Comparison of ENCODE assay signal across 13 cellular contexts in the genomic region with DNA sequence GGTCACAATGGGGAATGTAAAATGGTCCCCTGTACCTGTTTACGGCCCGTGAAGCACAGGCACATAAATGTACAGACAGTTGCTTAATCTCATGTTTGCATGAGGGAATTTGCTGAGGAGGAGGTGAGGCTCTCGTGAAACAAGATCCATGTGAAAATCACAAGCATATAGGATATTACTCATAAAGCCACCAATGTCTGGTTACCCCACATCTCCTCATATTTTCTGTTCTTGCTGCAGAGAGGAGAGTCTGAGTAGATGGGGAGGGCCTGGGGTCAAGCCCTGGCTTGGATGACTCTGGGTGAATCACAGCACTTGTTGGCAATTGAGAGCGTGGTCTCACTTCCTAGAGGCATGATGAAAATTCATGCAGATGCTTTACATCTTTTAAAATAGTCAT. TPM values are rescaled to one million over a fixed set of nuclear protein-coding genes. Genes with fewer than 3 reads are reported as not detected.
A peak's percentile ranks its signal among the peaks of the same experiment; 100 is the strongest.
DNase-seq lines count a peak whose midpoint lies in the region; ATAC-seq and TF ChIP-seq lines count a peak whose summit lies in the region.
"Had no signal": no experiment of that assay in that cellular context is flagged by ENCODE, and none has a peak within 500 bp of the region (broad histone marks: within the 10 kb centered on the region; RNA-seq: fewer than 3 reads in every experiment).

No MANE protein-coding gene starts in this region.

- H3K9me3 ChIP-seq in adipocyte (ENCODE audit: control insufficient read depth, low read length): no peaks in the 10 kb centered on the region
- H3K9me3 ChIP-seq in Caco-2: no peaks in the 10 kb centered on the region
- no peaks in the 10 kb centered on the region for H3K9me3 ChIP-seq in HAP-1
- H3K9me3 ChIP-seq: BLaER1 had no signal

- TF ChIP-seq CTCF in GM13977 (IDR thresholded peaks at IDR 0.05; ENCODE audit: extremely low read depth, insufficient read depth, missing control alignments) (no peak), Caco-2 (IDR thresholded peaks at IDR 0.05; ENCODE audit: insufficient read depth in 1 of 2, low read depth in 1 of 2, low read length in 1 of 2, severe bottlenecking in 1 of 2, unreplicated experiment in 1 of 2) (no peak)

- ATAC-seq in HG02763 (IDR thresholded peaks at IDR 0.05; ENCODE audit: unreplicated experiment): no peak

- no peaks in the 10 kb centered on the region for H3K36me3 Mint-ChIP-seq in Caco-2 (ENCODE audit: insufficient read depth, unreplicated experiment)

- intact Hi-C loops in Caco-2 (cut with micrococcal nuclease; ENCODE audit: unreplicated experiment): no loop called here

- H3K9ac ChIP-seq in adipocyte (ENCODE audit: low read length): no peak overlapping the region
- H3K9ac ChIP-seq: BLaER1, parathyroid adenoma had no signal

- POLR2A ChIA-PET in Caco-2 (lab: Charles Lee): no interaction called here

- H3K4me1 Mint-ChIP-seq in Caco-2 (ENCODE audit: low read depth, unreplicated experiment): peaks cover 23% of the 10 kb centered on the region

- BruUV-seq in Caco-2 (replicated peaks; lab: Mats Ljungman, UMichigan): no TSS peak

- H3K27me3 Mint-ChIP-seq in Caco-2 (ENCODE audit: insufficient read depth, unreplicated experiment): no peaks in the 10 kb centered on the region

- H3K4me1 ChIP-seq in adipocyte (ENCODE audit: control insufficient read depth, insufficient read depth, low read length) (peaks cover 6% of the 10 kb centered on the region), Caco-2 (peaks cover 17% of the 10 kb centered on the region), HAP-1 (no peaks in the 10 kb centered on the region)
- H3K4me1 ChIP-seq: BLaER1, parathyroid adenoma had no signal

- H3K27me3 ChIP-seq in adipocyte (replicated peaks; ENCODE audit: control insufficient read depth, insufficient read depth, low read length) (no peaks in the 10 kb centered on the region), Caco-2 (replicated peaks; ENCODE audit: control insufficient read depth, insufficient read depth, low read length) (no peaks in the 10 kb centered on the region), HAP-1 (ENCODE audit: low read depth) (no peaks in the 10 kb centered on the region)
- H3K27me3 ChIP-seq: BLaER1 had no signal

- CTCF ChIA-PET in Caco-2 (lab: Charles Lee): no interaction called here

- no peak overlapping the region for H3K4me3 Mint-ChIP-seq in Caco-2 (ENCODE audit: unreplicated experiment)

- no peak overlapping the region for H3K27ac Mint-ChIP-seq in Caco-2 (ENCODE audit: unreplicated experiment)

- in situ Hi-C loops in ACHN (cut with HindIII; ENCODE audit: low pct_ligation_motif_present, low pct_unique_long_range_greater_than_20kb, low sequenced_read_pairs): no loop called here
- in situ Hi-C loops in GM13977 (cut with MboI; ENCODE audit: low pct_unique_long_range_greater_than_20kb, low sequenced_read_pairs, unreplicated experiment): no loop called here
- in situ Hi-C loops in HAP-1 (cut with MboI; ENCODE audit: low sequenced_read_pairs): no loop called here

- H3K4me3 ChIP-seq in adipocyte (ENCODE audit: low read length) (no peak overlapping the region), Caco-2 (ENCODE audit: low read depth, low read length) (no peak overlapping the region), HAP-1 (no peak overlapping the region)
- H3K4me3 ChIP-seq: BLaER1 had no signal

- DNase-seq in ACHN (peak; percentile 11), HCEC 1CT (peak; percentile 100), adipocyte (ENCODE audit: low read depth) (peak; percentile 62), glomerular visceral epithelial cell (ENCODE audit: extremely low spot score) (peak; percentile 76), GM13977 (ENCODE audit: low spot score) (no peak), Caco-2 (no peak), HAP-1 (ENCODE audit: low spot score in 2 of 2) (no peak)
- DNase-seq: anterior cingulate cortex, GDM1, NCI-H2171 treated with DMSO at 0.1 percent for 48 hours had no signal

- no peaks in the 10 kb centered on the region for H3K36me3 ChIP-seq in adipocyte (ENCODE audit: control insufficient read depth, insufficient read depth, low read length, severe bottlenecking)
- no peaks in the 10 kb centered on the region for H3K36me3 ChIP-seq in Caco-2 (ENCODE audit: control insufficient read depth, insufficient read depth, low read length)
- H3K36me3 ChIP-seq in HAP-1 (replicated peaks): no peaks in the 10 kb centered on the region
- H3K36me3 ChIP-seq: BLaER1 had no signal

- no peaks in the 10 kb centered on the region for H3K9me3 Mint-ChIP-seq in Caco-2 (ENCODE audit: unreplicated experiment)

RNA-seq across cellular contexts. Expression of gene AGXT2, which starts 1.0 kb away (rescaled TPM):
- total RNA-seq in Caco-2 (2022): 0.21 TPM in 1 of 2 replicates, not detected in the other

Comparison
In these comparisons a context has a peak if more than half of its experiments do, and no peak if none do; other contexts are left out.
1. DNase-seq: peak in ACHN (single experiment), HCEC 1CT (single experiment), adipocyte (single experiment) and glomerular visceral epithelial cell (single experiment); none in GM13977 (single experiment), Caco-2 (0 of 2) and HAP-1 (0 of 2).